In the genomic region with DNA sequence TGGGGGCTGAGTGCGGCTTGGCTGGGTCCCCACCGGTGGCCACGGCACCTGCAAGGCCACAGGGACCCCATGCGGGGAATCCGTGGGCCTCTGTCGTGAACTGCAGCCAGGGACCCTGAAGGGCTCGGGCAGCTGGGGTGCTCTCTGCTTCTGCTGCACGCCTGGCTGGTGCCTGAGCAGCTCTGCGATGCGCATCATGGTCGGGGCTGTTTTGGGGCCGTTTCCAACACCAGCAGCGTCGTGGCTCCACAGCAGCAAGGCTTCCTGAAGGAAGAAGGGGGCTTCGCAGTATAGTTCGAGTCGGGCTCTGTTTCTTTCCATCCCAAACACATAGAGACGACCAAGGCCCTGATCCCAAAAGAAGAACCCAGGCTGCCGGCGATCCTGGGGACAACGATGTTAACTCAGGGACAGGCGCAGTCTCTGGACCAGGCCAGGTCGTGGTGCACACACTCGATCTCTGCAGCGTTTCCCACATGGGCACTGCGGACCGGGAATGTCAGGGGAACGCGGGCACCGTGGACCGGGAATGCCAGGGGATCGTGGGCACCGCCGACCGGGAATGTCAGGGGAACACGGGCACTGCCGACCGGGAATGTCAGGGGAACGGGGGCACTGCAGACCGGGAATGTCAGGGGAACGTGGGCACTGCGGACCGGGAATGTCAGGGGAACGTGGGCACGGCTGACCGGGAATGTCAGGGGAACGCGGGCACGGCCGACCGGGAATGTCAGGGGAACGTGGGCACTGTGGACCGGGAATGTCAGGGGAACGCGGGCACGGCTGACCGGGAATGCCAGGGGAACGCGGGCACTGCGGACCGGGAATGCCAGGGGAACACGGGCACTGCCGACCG, we compare ENCODE assay signal across 17 cellular contexts. TPM values are rescaled to one million over a fixed set of nuclear protein-coding genes. Genes with fewer than 3 reads are reported as not detected.
DNase-seq lines count a peak whose midpoint lies in the region; ATAC-seq and TF ChIP-seq lines count a peak whose summit lies in the region.
"Had no signal": no experiment of that assay in that cellular context is flagged by ENCODE, and none has a peak within 500 bp of the region (broad histone marks: within the 10 kb centered on the region; RNA-seq: fewer than 3 reads in every experiment).

No MANE protein-coding gene starts in this region.

- H3K9me3 ChIP-seq in RWPE2 (ENCODE audit: severe bottlenecking) (no peaks in the 10 kb centered on the region), left ventricle myocardium inferior (replicated peaks) (no peaks in the 10 kb centered on the region), neuronal stem cell (replicated peaks in 1 of 2; ENCODE audit: control insufficient read depth in 2 of 2, insufficient read depth in 1 of 2, low read depth in 1 of 2, low read length in 2 of 2) (peaks cover 4% of the 10 kb centered on the region in 2 donors)
- H3K9me3 ChIP-seq: Peyer's patch had no signal

- H4K91ac ChIP-seq in neuronal stem cell (ENCODE audit: low read depth, low read length, poor library complexity), result no peak overlapping the region

- H2BK15ac ChIP-seq in neuronal stem cell (ENCODE audit: low read length), result peak overlapping the region; percentile 56

- DNase-seq in Right ventricle myocardium inferior (ENCODE audit: missing footprints), result peak; percentile 49
- no peak for DNase-seq in left cardiac atrium
- DNase-seq in RWPE2 (ENCODE audit: low spot score), result peak; percentile 81
- peak; percentile 10 for DNase-seq in left ventricle myocardium inferior
- no peak for DNase-seq in neuronal stem cell (ENCODE audit: low spot score)
- no peak for DNase-seq in middle frontal gyrus (ENCODE audit: extremely low spot score, low spot score)
- DNase-seq in C1 segment of cervical spinal cord (lab: John Stamatoyannopoulos, UW), result no peak
- no peak for DNase-seq in NCI-H1436 treated with DMSO at 0.1 percent for 48 hours (lab: John Stamatoyannopoulos, UW)
- DNase-seq: GOT3, NCI-H1105, NCI-H1694, NCI-H2081 treated with DMSO at 0.1 percent for 48 hours, Peyer's patch had no signal

- peak overlapping the region; percentile 51 for H3K18ac ChIP-seq in neuronal stem cell (ENCODE audit: low read length)

- H3K4me1 ChIP-seq in RWPE2 (ENCODE audit: insufficient read depth, poor library complexity, severe bottlenecking) (no peaks in the 10 kb centered on the region), left ventricle myocardium inferior (no peaks in the 10 kb centered on the region), neuronal stem cell (ENCODE audit: control insufficient read depth in 2 of 2, insufficient read depth in 1 of 2, low read depth in 1 of 2, low read length in 2 of 2) (no peaks in the 10 kb centered on the region)
- H3K4me1 ChIP-seq: Peyer's patch had no signal

- no peak overlapping the region for H3K27ac ChIP-seq in RWPE2 (ENCODE audit: poor library complexity, severe bottlenecking)
- H3K27ac ChIP-seq in left ventricle myocardium inferior (replicated peaks), result no peak overlapping the region
- H3K27ac ChIP-seq in neuronal stem cell (replicated peaks; ENCODE audit: low read length), result no peak overlapping the region
- H3K27ac ChIP-seq: Peyer's patch had no signal

- peaks cover 78% of the 10 kb centered on the region for H3K27me3 ChIP-seq in RWPE2 (ENCODE audit: insufficient read depth, poor library complexity, severe bottlenecking)
- H3K27me3 ChIP-seq in left ventricle myocardium inferior (ENCODE audit: low read depth), result peaks cover 98% of the 10 kb centered on the region
- H3K27me3 ChIP-seq in neuronal stem cell (ENCODE audit: control insufficient read depth in 3 of 3, insufficient read depth in 3 of 3, low read depth in 1 of 3, low read length in 3 of 3), result peaks cover 0 to 41% (median 0%) of the 10 kb centered on the region in 3 experiments
- H3K27me3 ChIP-seq: Peyer's patch had no signal

- H2AK5ac ChIP-seq in neuronal stem cell (ENCODE audit: low read depth, low read length), result peak overlapping the region; percentile 82

- no CpG with 5 or more reads among the region's 64 CpGs for WGBS in neuronal stem cell (ENCODE audit: extremely low coverage in 2 of 2, insufficient read length in 2 of 2, insufficient replicate concordance in 1 of 2), 2 donors

- no peak overlapping the region for H3K14ac ChIP-seq in neuronal stem cell (ENCODE audit: low read length)

- H3K4me3 ChIP-seq in RWPE2 (ENCODE audit: severe bottlenecking) (no peak overlapping the region), left ventricle myocardium inferior (no peak overlapping the region), neuronal stem cell (ENCODE audit: low read length in 2 of 2) (peak overlapping the region in 1 of 2 donors; percentile 25)
- H3K4me3 ChIP-seq: Peyer's patch had no signal

- peak overlapping the region; percentile 74 for H4K8ac ChIP-seq in neuronal stem cell (ENCODE audit: low read depth, low read length)

- TF ChIP-seq CTCF in RWPE2 (IDR thresholded peaks at IDR 0.05; ENCODE audit: poor library complexity, severe bottlenecking), result no peak
- no peak for TF ChIP-seq CTCF in left ventricle myocardium inferior (IDR thresholded peaks at IDR 0.05; ENCODE audit: borderline replicate concordance)

- H3K79me1 ChIP-seq in neuronal stem cell (ENCODE audit: low read depth, low read length), result no peaks in the 10 kb centered on the region

- no peak overlapping the region for H2AFZ ChIP-seq in neuronal stem cell (ENCODE audit: low read length)

- H2BK120ac ChIP-seq in neuronal stem cell (ENCODE audit: low read depth, low read length), result no peak overlapping the region

- peak overlapping the region; percentile 38 for H3K23ac ChIP-seq in neuronal stem cell (ENCODE audit: low read depth, low read length, poor library complexity)

- H3K9ac ChIP-seq in neuronal stem cell (ENCODE audit: low read depth, low read length, poor library complexity), result peak overlapping the region; percentile 34

- H3K36me3 ChIP-seq in RWPE2 (ENCODE audit: low read depth), result no peaks in the 10 kb centered on the region
- H3K36me3 ChIP-seq in left ventricle myocardium inferior, result no peaks in the 10 kb centered on the region
- H3K36me3 ChIP-seq in neuronal stem cell (replicated peaks in 1 of 2; ENCODE audit: control insufficient read depth in 2 of 2, insufficient read depth in 2 of 2, low read length in 2 of 2), result no peaks in the 10 kb centered on the region
- H3K36me3 ChIP-seq: Peyer's patch had no signal

- no peak overlapping the region for H2BK12ac ChIP-seq in neuronal stem cell (ENCODE audit: low read length)

- intact Hi-C loops in Right ventricle myocardium inferior (cut with DNase I), result no loop called here
- intact Hi-C loops in left cardiac atrium (cut with DNase I), result no loop called here
- intact Hi-C loops in left ventricle myocardium inferior (cut with micrococcal nuclease), result no loop called here

- ATAC-seq in Right ventricle myocardium inferior (no peak), left cardiac atrium (no peak), RWPE2 (ENCODE audit: low read depth) (no peak)
- ATAC-seq: CD8-positive, alpha-beta T cell had no signal

- H3K4ac ChIP-seq in neuronal stem cell (ENCODE audit: low read length), result no peak overlapping the region

- H3K4me2 ChIP-seq in neuronal stem cell (ENCODE audit: insufficient read depth, low read length, poor library complexity, severe bottlenecking), result no peak overlapping the region

- H2BK5ac ChIP-seq in neuronal stem cell (ENCODE audit: low read length), result no peak overlapping the region

RNA-seq across cellular contexts. Expression of gene BHLHE23, which starts 36.8 kb away (rescaled TPM):
- not detected for total RNA-seq in Right ventricle myocardium inferior
- total RNA-seq in left cardiac atrium, result not detected
- not detected for total RNA-seq in left ventricle myocardium inferior
- not detected for polyA plus RNA-seq in neuronal stem cell (2013, experiment 1 of 2)
- not detected for polyA plus RNA-seq in neuronal stem cell (2013, experiment 2 of 2)
- total RNA-seq: A172, NCI-H460, Peyer's patch had no signal
- polyA plus RNA-seq: BJ had no signal

Comparison
In these comparisons a context has a peak if more than half of its experiments do, and no peak if none do; other contexts are left out.
1. DNase-seq: peak in Right ventricle myocardium inferior (single experiment), RWPE2 (single experiment) and left ventricle myocardium inferior (single experiment); none in left cardiac atrium (single experiment), neuronal stem cell (single experiment), middle frontal gyrus (single experiment), C1 segment of cervical spinal cord (0 of 14) and NCI-H1436 treated with DMSO at 0.1 percent for 48 hours (single experiment).